Comparison of ENCODE assay signal across 2 cellular contexts in genomic region chr7:111266613-111267012, GRCh38.
A peak's percentile ranks its signal among the peaks of the same experiment; 100 is the strongest.
TF ChIP-seq lines count a peak whose summit lies in the region.

No MANE protein-coding gene starts in this region.

TF ChIP-seq in H1, 55 proteins besides CTCF, POLR2A, EP300 and RAD21:
- TF ChIP-seq CTBP2 (IDR thresholded peaks at IDR 0.05; ENCODE audit: borderline replicate concordance, insufficient read depth, insufficient read length, low read length) (no peak), ATF2 (IDR thresholded peaks at IDR 0.05; ENCODE audit: low read length) (no peak), POLR2AphosphoS5 (IDR thresholded peaks at IDR 0.05; ENCODE audit: low read depth, low read length) (no peak), ASH2L (IDR thresholded peaks at IDR 0.05; ENCODE audit: low read length) (no peak), TEAD4 (IDR thresholded peaks at IDR 0.05; ENCODE audit: low read depth, low read length) (0 out of 2 replicates have a peak, but pooled peaks have one; percentile 4), JUND (IDR thresholded peaks at IDR 0.05; ENCODE audit: low read length) (0 out of 2 replicates have a peak, but pooled peaks have one; percentile 22), BRCA1 (IDR thresholded peaks at IDR 0.05; ENCODE audit: low read depth, low read length) (no peak), ZNF274 (IDR thresholded peaks at IDR 0.05; ENCODE audit: borderline replicate concordance, extremely low read depth, low read length) (no peak), CEBPB (IDR thresholded peaks at IDR 0.05; ENCODE audit: low read depth, low read length) (peak; percentile 94)

TF ChIP-seq in HepG2, 621 proteins besides CTCF, POLR2A, EP300 and RAD21:
- TF ChIP-seq GATAD2A (CRISPR knock-in tag; IDR thresholded peaks at IDR 0.05): 0 out of 2 replicates have a peak, but pooled peaks have one; percentile 21
- 0 out of 2 replicates have a peak, but pooled peaks have one; percentile 12 for TF ChIP-seq FOXA3 (CRISPR knock-in tag; IDR thresholded peaks at IDR 0.05)
- no peak for TF ChIP-seq ARID4A (CRISPR knock-in tag; IDR thresholded peaks at IDR 0.05; ENCODE audit: borderline replicate concordance)
- TF ChIP-seq ARID5B (CRISPR knock-in tag; IDR thresholded peaks at IDR 0.05): peak; percentile 40; the same call in 1 of the 2 replicates
- TF ChIP-seq FOXP1 (IDR thresholded peaks at IDR 0.05): no peak
- 0 out of 2 replicates have a peak, but pooled peaks have one; percentile 33 for TF ChIP-seq FOXP1 (CRISPR knock-in tag; IDR thresholded peaks at IDR 0.05)
- TF ChIP-seq ZNF362 (CRISPR knock-in tag; IDR thresholded peaks at IDR 0.05; ENCODE audit: borderline replicate concordance): no peak
- no peak for TF ChIP-seq ZC3H4 (CRISPR knock-in tag; IDR thresholded peaks at IDR 0.05; ENCODE audit: borderline replicate concordance)
- TF ChIP-seq ATF4 (CRISPR knock-in tag; IDR thresholded peaks at IDR 0.05): peak in 1 of 2 experiments; percentile 70; a peak in 2 of 4 replicates
- no peak for TF ChIP-seq ZNF275 (CRISPR knock-in tag; IDR thresholded peaks at IDR 0.05; ENCODE audit: borderline replicate concordance)
- TF ChIP-seq ZNF747 (CRISPR knock-in tag; IDR thresholded peaks at IDR 0.05; ENCODE audit: borderline replicate concordance): no peak
- TF ChIP-seq ATF7 (IDR thresholded peaks at IDR 0.05): peak; percentile 9; the same call in 1 of the 2 replicates
- TF ChIP-seq ATF7 (CRISPR knock-in tag; IDR thresholded peaks at IDR 0.05): no peak
- TF ChIP-seq KDM5A (IDR thresholded peaks at IDR 0.05; ENCODE audit: borderline replicate concordance, low read length): no peak
- no peak for TF ChIP-seq ELF3 (CRISPR knock-in tag; IDR thresholded peaks at IDR 0.05)
- no peak for TF ChIP-seq E2F1 (CRISPR knock-in tag; IDR thresholded peaks at IDR 0.05)
- no peak for TF ChIP-seq KLF9 (CRISPR knock-in tag; IDR thresholded peaks at IDR 0.05; ENCODE audit: low read depth)
- TF ChIP-seq CEBPG (CRISPR knock-in tag; IDR thresholded peaks at IDR 0.05): peak; percentile 71
- no peak for TF ChIP-seq KDM4B (CRISPR knock-in tag; IDR thresholded peaks at IDR 0.05)
- TF ChIP-seq CEBPB (IDR thresholded peaks at IDR 0.05; ENCODE audit: borderline replicate concordance, low read depth, low read length): peak; percentile 85
- TF ChIP-seq TEAD3 (CRISPR knock-in tag; optimal IDR thresholded peaks at IDR 0.05; ENCODE audit: borderline replicate concordance): peak; percentile 28
